Comparison of ENCODE assay signal across 12 cellular contexts in the genomic region with DNA sequence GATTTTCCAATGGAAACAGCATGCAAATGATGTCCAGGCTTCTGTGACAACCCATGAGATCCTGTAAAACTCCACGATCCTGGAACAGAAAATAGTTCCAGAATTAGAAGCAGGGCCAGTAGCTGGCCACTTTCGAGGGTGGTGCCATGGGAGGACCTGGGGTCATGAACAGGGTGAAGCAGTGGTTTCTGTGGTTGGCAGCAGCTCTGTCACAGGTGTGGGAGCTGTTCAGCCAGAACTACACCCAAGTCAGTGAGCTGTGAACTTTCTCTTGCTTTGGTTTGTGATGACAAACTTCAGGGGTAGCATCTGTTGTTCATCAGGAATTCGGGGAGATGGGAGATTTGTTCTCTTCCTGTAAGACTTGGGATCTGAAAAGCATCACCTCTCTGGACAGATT.
DNase-seq lines count a peak whose midpoint lies in the region; ATAC-seq and TF ChIP-seq lines count a peak whose summit lies in the region.
"Had no signal": no experiment of that assay in that cellular context is flagged by ENCODE, and none has a peak within 500 bp of the region (broad histone marks: within the 10 kb centered on the region; RNA-seq: fewer than 3 reads in every experiment).

No MANE protein-coding gene starts in this region.

- no peak for TF ChIP-seq POLR2A in sigmoid colon (IDR thresholded peaks at IDR 0.05)

- H3K36me3 Mint-ChIP-seq in CD8-positive, alpha-beta T cell, result peaks cover 2% of the 10 kb centered on the region

- DNase-seq in renal cortical epithelial cell (ENCODE audit: low read depth) (peak; percentile 67), AG08396 (ENCODE audit: low spot score) (no peak), sigmoid colon (no peak)
- no peak for DNase-seq in stimulated activated CD4-positive, alpha-beta T cell treated with anti-CD3 and anti-CD28 coated beads, Interleukin-4, amount 100 ng/mL, for 4 hours
- DNase-seq in CD8-positive, alpha-beta T cell, result no peak
- DNase-seq: activated CD4-positive, alpha-beta memory T cell treated with anti-CD3 and anti-CD28 coated beads for 36 hours; anterior cingulate cortex; kidney; NCI-H2227 treated with DMSO at 0.1 percent for 48 hours had no signal

- H3K4me3 Mint-ChIP-seq in CD8-positive, alpha-beta T cell, result no peak overlapping the region
- H3K4me3 Mint-ChIP-seq: activated CD4-positive, alpha-beta memory T cell treated with anti-CD3 and anti-CD28 coated beads for 36 hours had no signal

- peaks cover 5% of the 10 kb centered on the region for H3K9me3 Mint-ChIP-seq in CD8-positive, alpha-beta T cell

- CTCF ChIA-PET in CD8-positive, alpha-beta T cell (lab: Charles Lee), result no interaction called here

- no peaks in the 10 kb centered on the region for H3K27me3 Mint-ChIP-seq in CD8-positive, alpha-beta T cell (ENCODE audit: low read depth)
- H3K27me3 Mint-ChIP-seq: activated CD4-positive, alpha-beta memory T cell treated with anti-CD3 and anti-CD28 coated beads for 36 hours had no signal

- no peak overlapping the region for H3K27ac Mint-ChIP-seq in CD8-positive, alpha-beta T cell
- H3K27ac Mint-ChIP-seq: activated CD4-positive, alpha-beta memory T cell treated with anti-CD3 and anti-CD28 coated beads for 36 hours had no signal

- no peaks in the 10 kb centered on the region for H3K9me3 ChIP-seq in CD8-positive, alpha-beta T cell (ENCODE audit: low read length)
- no peaks in the 10 kb centered on the region for H3K9me3 ChIP-seq in sigmoid colon

- H3K36me3 ChIP-seq in CD8-positive, alpha-beta T cell (ENCODE audit: insufficient read depth, low read length), result no peaks in the 10 kb centered on the region
- H3K36me3 ChIP-seq in sigmoid colon, result no peaks in the 10 kb centered on the region

- no peak overlapping the region for H3K27ac ChIP-seq in CD8-positive, alpha-beta T cell (ENCODE audit: low read depth, low read length)
- no peak overlapping the region for H3K27ac ChIP-seq in sigmoid colon

- 65 to 68% methylated on average over 3 of the region's 3 CpGs for WGBS in sigmoid colon, 2 donors

- ATAC-seq in GM18909 (IDR thresholded peaks at IDR 0.05; ENCODE audit: poor library complexity, unreplicated experiment) (peak; percentile 99), GM21825 (IDR thresholded peaks at IDR 0.05; ENCODE audit: unreplicated experiment) (peak; percentile 98), HG03354 (IDR thresholded peaks at IDR 0.05; ENCODE audit: poor library complexity, severe bottlenecking, unreplicated experiment) (peak; percentile 97)
- ATAC-seq in CD8-positive, alpha-beta T cell, result no peak

- intact Hi-C loops in CD8-positive, alpha-beta T cell (cut with DNase I, micrococcal nuclease), result no loop called here
- intact Hi-C loops in sigmoid colon (cut with DNase I), result no loop called here

- no peak for TF ChIP-seq EP300 in sigmoid colon (IDR thresholded peaks at IDR 0.05)

- no peaks in the 10 kb centered on the region for H3K4me1 Mint-ChIP-seq in CD8-positive, alpha-beta T cell (ENCODE audit: low read depth)

- POLR2A ChIA-PET in CD8-positive, alpha-beta T cell (lab: Charles Lee), result no interaction called here

- H3K27me3 ChIP-seq in CD8-positive, alpha-beta T cell (ENCODE audit: insufficient read depth, low read length), result no peaks in the 10 kb centered on the region
- H3K27me3 ChIP-seq in sigmoid colon, result no peaks in the 10 kb centered on the region

- no peaks in the 10 kb centered on the region for H3K4me1 ChIP-seq in CD8-positive, alpha-beta T cell (ENCODE audit: insufficient read depth, low read length)
- H3K4me1 ChIP-seq in sigmoid colon, result peaks cover 0 to 14% (median 11%) of the 10 kb centered on the region in 4 donors

- no peak overlapping the region for H3K4me3 ChIP-seq in CD8-positive, alpha-beta T cell (ENCODE audit: low read depth, low read length)
- H3K4me3 ChIP-seq in sigmoid colon, result no peak overlapping the region

- no peak for TF ChIP-seq CTCF in CD8-positive, alpha-beta T cell (IDR thresholded peaks at IDR 0.05)
- no peak for TF ChIP-seq CTCF in sigmoid colon (IDR thresholded peaks at IDR 0.05)
